In the genomic region with DNA sequence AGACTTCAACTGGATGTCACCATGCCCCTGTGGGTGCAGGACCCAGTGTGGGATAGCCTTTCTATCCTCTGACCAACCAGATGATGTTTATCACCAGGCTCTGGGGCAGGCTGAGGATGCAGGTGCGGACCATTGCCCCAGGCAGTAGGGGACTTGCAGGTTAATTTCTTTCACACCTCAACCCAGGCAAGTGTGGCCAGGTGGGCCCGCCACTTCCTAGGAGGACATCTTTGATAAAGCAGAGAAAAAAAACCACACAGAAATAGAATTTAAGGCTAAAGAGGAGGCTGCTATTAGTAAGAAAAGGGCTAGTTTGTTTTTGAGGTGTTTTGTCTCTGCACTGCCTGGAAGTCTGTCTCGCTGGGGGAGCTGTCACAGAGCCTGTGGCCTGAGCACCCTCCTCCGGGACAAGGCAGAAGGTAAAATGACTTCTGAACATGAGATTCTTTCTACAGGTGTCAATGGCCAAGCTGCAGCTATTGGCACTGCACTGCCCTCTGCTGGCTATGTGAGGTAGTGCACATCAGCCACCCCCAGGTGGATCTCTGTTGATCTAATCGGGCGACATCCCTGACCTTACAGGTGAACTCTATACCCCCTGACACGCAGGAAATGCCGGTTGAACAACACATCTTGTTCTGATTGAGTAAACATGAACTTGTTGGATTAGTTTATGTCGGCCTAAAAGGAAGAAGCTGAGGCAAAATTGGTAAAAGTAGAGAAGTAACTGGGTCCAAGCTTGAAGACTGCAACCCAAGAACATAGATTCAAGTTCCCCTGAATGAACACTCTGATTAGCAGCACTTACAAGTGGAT, we compare ENCODE assay signal across 8 cellular contexts. TPM values are rescaled to one million over a fixed set of nuclear protein-coding genes. Genes with fewer than 3 reads are reported as not detected.
A peak's percentile ranks its signal among the peaks of the same experiment; 100 is the strongest.
DNase-seq lines count a peak whose midpoint lies in the region; ATAC-seq and TF ChIP-seq lines count a peak whose summit lies in the region.

No MANE protein-coding gene starts in this region.

- no peak overlapping the region for H3K4me3 ChIP-seq in prostate gland

- H3K36me3 ChIP-seq in prostate gland: no peaks in the 10 kb centered on the region

- H3K27ac ChIP-seq in prostate gland: no peak overlapping the region

- intact Hi-C loops in head of caudate nucleus (cut with DNase I) (loop anchor here (5.0 kb wide), 1 partner anchor 163 kb away; a partner anchor contains a TSS), prostate gland (cut with DNase I) (loop anchor here (2.0 to 5.0 kb wide), 3 partner anchors 73 to 165 kb away; a partner anchor contains a TSS)

- no peaks in the 10 kb centered on the region for H3K4me1 ChIP-seq in prostate gland (replicated peaks)

- no peak for TF ChIP-seq POLR2A in prostate gland (IDR thresholded peaks at IDR 0.05)

- WGBS in prostate gland: 24% methylated on average over 9 of the region's 9 CpGs

- H3K27me3 ChIP-seq in prostate gland (replicated peaks; ENCODE audit: insufficient read depth): no peaks in the 10 kb centered on the region

- peak; percentile 67 for DNase-seq in ELR (ENCODE audit: low read depth)
- peak; percentile 60 for DNase-seq in HuH-7.5 (ENCODE audit: low spot score)
- DNase-seq in SHP77 (lab: John Stamatoyannopoulos, UW): peak; percentile 57 to 63
- peak; percentile 71 to 91 (median 88) for DNase-seq in activated naive CD4-positive, alpha-beta T cell (lab: John Stamatoyannopoulos, UW)
- DNase-seq in head of caudate nucleus: peak; percentile 31 to 93 (median 86)
- peak; percentile 69 for DNase-seq in prostate gland (ENCODE audit: low spot score)
- no peak for DNase-seq in NCI-H226

- no peaks in the 10 kb centered on the region for H3K9me3 ChIP-seq in prostate gland

- TF ChIP-seq CTCF in prostate gland (IDR thresholded peaks at IDR 0.05): peak; percentile 92 to 100 (median 98)

- ATAC-seq in GM21528 (IDR thresholded peaks at IDR 0.05; ENCODE audit: low FRiP score, unreplicated experiment): peak; percentile 92

RNA-seq across cellular contexts. Expression of a gene that starts 21.0 kb away (rescaled TPM):
- total RNA-seq in prostate gland: 10 to 100 TPM in 1 of 2 donors, 1 to 10 TPM in 1; 4.9 to 13.0 TPM
